In the genomic region with DNA sequence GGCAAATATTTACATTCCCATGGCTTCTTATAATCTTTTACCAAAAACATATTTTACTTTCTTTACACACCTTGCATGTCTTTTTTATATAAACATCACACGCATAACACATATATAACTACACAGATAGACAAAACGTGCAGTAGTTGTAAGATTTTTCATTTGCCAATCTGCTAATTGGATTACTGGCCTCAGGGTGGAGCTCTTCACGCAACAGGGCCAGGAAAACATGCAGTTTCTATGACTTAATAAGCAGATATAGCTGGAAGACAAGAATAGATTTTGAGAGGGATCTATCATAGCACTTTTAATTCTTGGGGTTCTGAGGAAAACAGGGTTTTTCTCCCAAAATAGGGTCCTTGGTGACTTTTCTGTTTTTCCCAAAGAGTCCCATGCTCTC, we compare ENCODE assay signal across 10 cellular contexts. TPM values are rescaled to one million over a fixed set of nuclear protein-coding genes. Genes with fewer than 3 reads are reported as not detected.
DNase-seq lines count a peak whose midpoint lies in the region; ATAC-seq, FAIRE-seq and TF ChIP-seq lines count a peak whose summit lies in the region.
"Had no signal": no experiment of that assay in that cellular context is flagged by ENCODE, and none has a peak within 500 bp of the region (broad histone marks: within the 10 kb centered on the region; RNA-seq: fewer than 3 reads in every experiment).

No MANE protein-coding gene starts in this region.

- FAIRE-seq in bronchial epithelial cell (lab: Jason Lieb, UNC), result no peak

- TF ChIP-seq POLR2A in GM18505 (IDR thresholded peaks at IDR 0.05; ENCODE audit: borderline replicate concordance, extremely low read depth, insufficient read depth, insufficient read length), result no peak

- no peaks in the 10 kb centered on the region for H3K27me3 ChIP-seq in bronchial epithelial cell (ENCODE audit: control insufficient read depth, insufficient read depth, low read length)
- H3K27me3 ChIP-seq: MG63 had no signal

- peak; percentile 39 for TF ChIP-seq CTCF in bronchial epithelial cell (IDR thresholded peaks at IDR 0.05; ENCODE audit: insufficient read depth, low read length, severe bottlenecking)
- no peak for TF ChIP-seq CTCF in GM20000 (IDR thresholded peaks at IDR 0.05; ENCODE audit: extremely low read depth, missing control alignments)

- H3K36me3 ChIP-seq in bronchial epithelial cell (ENCODE audit: control insufficient read depth, insufficient read depth, low read length), result no peaks in the 10 kb centered on the region
- H3K36me3 ChIP-seq: MG63 had no signal

- DNase-seq in NCI-H510A treated with DMSO at 0.1 percent for 48 hours (lab: John Stamatoyannopoulos, UW) (peak; percentile 14), NCI-H510A (lab: John Stamatoyannopoulos, UW) (no peak), NCI-H146 treated with DMSO at 0.1 percent for 48 hours (lab: John Stamatoyannopoulos, UW; ENCODE audit: unreplicated experiment) (peak; percentile 7), bronchial epithelial cell (ENCODE audit: low read depth) (peak; percentile 29), renal cortical epithelial cell (ENCODE audit: low read depth) (peak; percentile 23), HPDE6-E6E7 (ENCODE audit: extremely low spot score) (no peak), GM20000 (ENCODE audit: low spot score) (no peak)
- DNase-seq: MG63; stimulated activated naive B cell treated with anti-CD40 and anti-IgM and Interleukin-4, amounts not matched to agents 10 μg/mL and 1 μg/mL and 100 μg/mL, for 72 hours had no signal

- no peak for ATAC-seq in GM18505 (IDR thresholded peaks at IDR 0.05; ENCODE audit: unreplicated experiment)
- ATAC-seq: stimulated activated naive B cell treated with anti-CD40 and anti-IgM and Interleukin-4, amounts not matched to agents 10 μg/mL and 1 μg/mL and 100 μg/mL, for 72 hours had no signal

- H3K4me3 ChIP-seq in bronchial epithelial cell (ENCODE audit: low read depth, low read length), result no peak overlapping the region
- H3K4me3 ChIP-seq: MG63 had no signal

RNA-seq across cellular contexts. Expression of gene ACADSB, which starts 12.7 kb away (rescaled TPM):
- 3.4 and 5.4 TPM in 2 replicates for total RNA-seq in bronchial epithelial cell
- 4.2 and 11.0 TPM in 2 replicates for total RNA-seq in renal cortical epithelial cell

RNA-seq across cellular contexts. Expression of gene IKZF5, which starts 12.9 kb away (rescaled TPM):
- 1.9 and 2.1 TPM in 2 replicates for total RNA-seq in bronchial epithelial cell
- total RNA-seq in renal cortical epithelial cell, result 3.3 and 5.3 TPM in 2 replicates

RNA-seq across cellular contexts. Expression of gene PSTK, which starts 41.3 kb away (rescaled TPM):
- total RNA-seq in bronchial epithelial cell (3.7 and 4.2 TPM in 2 replicates), renal cortical epithelial cell (6.4 and 10.4 TPM in 2 replicates)

Comparison
In these comparisons a context has a peak if more than half of its experiments do, and no peak if none do; other contexts are left out.
1. DNase-seq: peak in NCI-H510A treated with DMSO at 0.1 percent for 48 hours (single experiment), NCI-H146 treated with DMSO at 0.1 percent for 48 hours (single experiment), bronchial epithelial cell (single experiment) and renal cortical epithelial cell (single experiment); none in NCI-H510A (single experiment), HPDE6-E6E7 (single experiment) and GM20000 (single experiment).